In genomic region chr10:12333382-12334185, GRCh38 we compare ENCODE assay signal across 8 cellular contexts. TPM values are rescaled to one million over a fixed set of nuclear protein-coding genes. Genes with fewer than 3 reads are reported as not detected.
DNase-seq lines count a peak whose midpoint lies in the region; ATAC-seq and TF ChIP-seq lines count a peak whose summit lies in the region.

No MANE protein-coding gene starts in this region.

- peaks cover 7% of the 10 kb centered on the region for H3K4me1 Mint-ChIP-seq in activated naive CD4-positive, alpha-beta T cell treated with anti-CD3 and anti-CD28 coated beads for 36 hours (ENCODE audit: low read depth)
- no peaks in the 10 kb centered on the region for H3K4me1 Mint-ChIP-seq in activated naive CD4-positive, alpha-beta T cell treated with anti-CD3 and anti-CD28 coated beads, Interleukin-2, amount 10 ng/mL, durations not matched to agents 7 days and 5 days
- peaks cover 36% of the 10 kb centered on the region for H3K4me1 Mint-ChIP-seq in activated B cell treated with CpG ODN at 0.5 μM for 24 hours

- H3K27me3 ChIP-seq in rectal smooth muscle tissue (ENCODE audit: control insufficient read depth, insufficient read depth, low read length), result no peaks in the 10 kb centered on the region

- no peaks in the 10 kb centered on the region for H3K27me3 Mint-ChIP-seq in activated naive CD4-positive, alpha-beta T cell treated with anti-CD3 and anti-CD28 coated beads for 36 hours (ENCODE audit: low read depth)
- peaks cover 25% of the 10 kb centered on the region for H3K27me3 Mint-ChIP-seq in activated naive CD4-positive, alpha-beta T cell treated with anti-CD3 and anti-CD28 coated beads, Interleukin-2, amount 10 ng/mL, durations not matched to agents 7 days and 5 days
- H3K27me3 Mint-ChIP-seq in activated B cell treated with CpG ODN at 0.5 μM for 24 hours, result no peaks in the 10 kb centered on the region

- H3K9me3 Mint-ChIP-seq in activated naive CD4-positive, alpha-beta T cell treated with anti-CD3 and anti-CD28 coated beads for 36 hours, result no peaks in the 10 kb centered on the region
- H3K9me3 Mint-ChIP-seq in activated naive CD4-positive, alpha-beta T cell treated with anti-CD3 and anti-CD28 coated beads, Interleukin-2, amount 10 ng/mL, durations not matched to agents 7 days and 5 days, result no peaks in the 10 kb centered on the region
- H3K9me3 Mint-ChIP-seq in activated B cell treated with CpG ODN at 0.5 μM for 24 hours, result no peaks in the 10 kb centered on the region

- peak; percentile 88 for ATAC-seq in HG02610 (IDR thresholded peaks at IDR 0.05; ENCODE audit: unreplicated experiment)
- peak; percentile 95 for ATAC-seq in activated B cell treated with CpG ODN at 0.5 μM for 24 hours (ENCODE audit: low read depth)

- H3K4me3 Mint-ChIP-seq in activated naive CD4-positive, alpha-beta T cell treated with anti-CD3 and anti-CD28 coated beads for 36 hours, result no peak overlapping the region
- H3K4me3 Mint-ChIP-seq in activated naive CD4-positive, alpha-beta T cell treated with anti-CD3 and anti-CD28 coated beads, Interleukin-2, amount 10 ng/mL, durations not matched to agents 7 days and 5 days, result no peak overlapping the region
- H3K4me3 Mint-ChIP-seq in activated B cell treated with CpG ODN at 0.5 μM for 24 hours, result peak overlapping the region; percentile 61

- no peak overlapping the region for H3K27ac Mint-ChIP-seq in activated naive CD4-positive, alpha-beta T cell treated with anti-CD3 and anti-CD28 coated beads for 36 hours
- H3K27ac Mint-ChIP-seq in activated naive CD4-positive, alpha-beta T cell treated with anti-CD3 and anti-CD28 coated beads, Interleukin-2, amount 10 ng/mL, durations not matched to agents 7 days and 5 days, result no peak overlapping the region
- peak overlapping the region; percentile 72 for H3K27ac Mint-ChIP-seq in activated B cell treated with CpG ODN at 0.5 μM for 24 hours

- CTCF ChIA-PET in activated naive CD4-positive, alpha-beta T cell treated with anti-CD3 and anti-CD28 coated beads for 36 hours (lab: Charles Lee), result no interaction called here
- CTCF ChIA-PET in activated naive CD4-positive, alpha-beta T cell treated with anti-CD3 and anti-CD28 coated beads, Interleukin-2, amount 10 ng/mL, durations not matched to agents 7 days and 5 days (lab: Charles Lee), result no interaction called here
- CTCF ChIA-PET in activated B cell treated with CpG ODN at 0.5 μM for 24 hours (lab: Charles Lee), result no interaction called here

- H3K36me3 ChIP-seq in rectal smooth muscle tissue (ENCODE audit: control insufficient read depth, insufficient read depth, low read length), result no peaks in the 10 kb centered on the region

- TF ChIP-seq CTCF in activated B cell treated with CpG ODN at 0.5 μM for 24 hours (IDR thresholded peaks at IDR 0.05) (no peak), fibroblast of villous mesenchyme (IDR thresholded peaks at IDR 0.05; ENCODE audit: insufficient read depth, low read depth, low read length) (no peak)

- POLR2A ChIA-PET in activated B cell treated with CpG ODN at 0.5 μM for 24 hours (lab: Charles Lee), result interaction anchor here (0.5 to 4.0 kb wide), 7 partner anchors 15 to 214 kb away, joined by 3 to 28 read pairs (median 4); partner anchors contain the start of gene CAMK1D

- H3K36me3 Mint-ChIP-seq in activated naive CD4-positive, alpha-beta T cell treated with anti-CD3 and anti-CD28 coated beads for 36 hours (ENCODE audit: low read depth), result no peaks in the 10 kb centered on the region
- no peaks in the 10 kb centered on the region for H3K36me3 Mint-ChIP-seq in activated naive CD4-positive, alpha-beta T cell treated with anti-CD3 and anti-CD28 coated beads, Interleukin-2, amount 10 ng/mL, durations not matched to agents 7 days and 5 days
- no peaks in the 10 kb centered on the region for H3K36me3 Mint-ChIP-seq in activated B cell treated with CpG ODN at 0.5 μM for 24 hours (ENCODE audit: low read depth)

- H3K4me3 ChIP-seq in fibroblast of villous mesenchyme (ENCODE audit: low read depth, low read length) (no peak overlapping the region), rectal smooth muscle tissue (ENCODE audit: low read length) (no peak overlapping the region)

- intact Hi-C loops in activated naive CD4-positive, alpha-beta T cell treated with anti-CD3 and anti-CD28 coated beads for 36 hours (cut with micrococcal nuclease), result no loop called here
- intact Hi-C loops in activated B cell treated with CpG ODN at 0.5 μM for 24 hours (cut with micrococcal nuclease), result loop anchor here (1.0 kb wide), 2 partner anchors 8 to 16 kb away; partner anchors contain the start of gene CAMK1D

- no peak overlapping the region for H3K9ac ChIP-seq in rectal smooth muscle tissue (ENCODE audit: low read length)

- DNase-seq in activated naive CD4-positive, alpha-beta T cell treated with anti-CD3 and anti-CD28 coated beads for 36 hours, result peak; percentile 16
- DNase-seq in activated naive CD4-positive, alpha-beta T cell treated with anti-CD3 and anti-CD28 coated beads, Interleukin-2, amount 10 ng/mL, durations not matched to agents 7 days and 5 days, result no peak
- peak; percentile 6 for DNase-seq in NCI-H1417 treated with DMSO at 0.1 percent for 48 hours (lab: John Stamatoyannopoulos, UW)
- peak; percentile 37 for DNase-seq in activated B cell treated with CpG ODN at 0.5 μM for 24 hours
- peak; percentile 83 for DNase-seq in fibroblast of villous mesenchyme (ENCODE audit: low read depth)
- DNase-seq in NK-92 (lab: John Stamatoyannopoulos, UW; ENCODE audit: unreplicated experiment), result no peak

- peak overlapping the region; percentile 51 for H3K27ac ChIP-seq in rectal smooth muscle tissue (ENCODE audit: low read depth, low read length)

- H3K4me1 ChIP-seq in rectal smooth muscle tissue (ENCODE audit: control insufficient read depth, insufficient read depth, low read length), result peaks cover 8% of the 10 kb centered on the region

RNA-seq across cellular contexts. Expression of gene CAMK1D, which starts 15.8 kb away (rescaled TPM):
- 10 to 100 TPM in 1 of 2 experiments, 1 to 10 TPM in 1; 9.5 to 11.3 TPM for total RNA-seq in activated naive CD4-positive, alpha-beta T cell treated with anti-CD3 and anti-CD28 coated beads for 36 hours
- total RNA-seq in activated B cell treated with CpG ODN at 0.5 μM for 24 hours (51.7 and 58.8 TPM in 2 replicates), fibroblast of villous mesenchyme (1.3 and 1.9 TPM in 2 replicates)

Comparison
In these comparisons a context has a peak if more than half of its experiments do, and no peak if none do; other contexts are left out.
1. DNase-seq: peak in activated naive CD4-positive, alpha-beta T cell treated with anti-CD3 and anti-CD28 coated beads for 36 hours (single experiment), NCI-H1417 treated with DMSO at 0.1 percent for 48 hours (single experiment), activated B cell treated with CpG ODN at 0.5 μM for 24 hours (single experiment) and fibroblast of villous mesenchyme (single experiment); none in activated naive CD4-positive, alpha-beta T cell treated with anti-CD3 and anti-CD28 coated beads, Interleukin-2, amount 10 ng/mL, durations not matched to agents 7 days and 5 days (single experiment) and NK-92 (single experiment).